ENCODE assay signal across 8 cellular contexts in genomic region chr5:172833691-172834569, GRCh38. TPM values are rescaled to one million over a fixed set of nuclear protein-coding genes. Genes with fewer than 3 reads are reported as not detected.
A peak's percentile ranks its signal among the peaks of the same experiment; 100 is the strongest.
DNase-seq lines count a peak whose midpoint lies in the region; ATAC-seq and TF ChIP-seq lines count a peak whose summit lies in the region.

ERGIC1 (plus strand) TSS chr5:172834251; CDS start chr5:172834414, 163 bp downstream.

- H3K27ac ChIP-seq in RWPE1 (peak within 1 kb of the TSS; percentile 79), stomach (peak within 1 kb of the TSS; percentile 93 to 96 (median 95))

- H3K27me3 ChIP-seq in stomach = no peaks in the 10 kb centered on the region

- H3K27ac Mint-ChIP-seq in natural killer cell = peak within 1 kb of the TSS; percentile 95 to 96

- peak within 1 kb of the TSS; percentile 90 for H3K4me3 Mint-ChIP-seq in natural killer cell

- H3K27me3 Mint-ChIP-seq in natural killer cell (ENCODE audit: low read depth in 2 of 2) = no peaks in the 10 kb centered on the region

- WGBS in stomach, 5 donors = 2 to 4% (median 2%) methylated on average over 21 to 66 of the region's 66 CpGs

- H3K36me3 ChIP-seq in stomach = no peaks in the 10 kb centered on the region

- peak in 2 of 4 donors; percentile 25 to 56 for TF ChIP-seq POLR2A in stomach (IDR thresholded peaks at IDR 0.05)

- peaks cover 38 to 51% (median 46%) of the 10 kb centered on the region in 4 donors for H3K4me1 ChIP-seq in stomach

- ATAC-seq in GM21360 (IDR thresholded peaks at IDR 0.05; ENCODE audit: unreplicated experiment) (peak; percentile 75), natural killer cell (peak; percentile 74 to 89 (median 87))

- no peak for TF ChIP-seq EP300 in stomach (IDR thresholded peaks at IDR 0.05)

- peaks cover 37 to 48% of the 10 kb centered on the region in 2 donors for H3K4me1 Mint-ChIP-seq in natural killer cell

- H3K36me3 Mint-ChIP-seq in natural killer cell = no peaks in the 10 kb centered on the region

- CTCF ChIA-PET in RWPE1 (lab: Yijun Ruan, JAX) = interaction anchor here (0.8 kb wide), 1 partner anchor 63 kb away, joined by 3 read pairs; the partner anchor contains the start of gene DUSP1

- TF ChIP-seq CTCF in RWPE1 (conservative IDR thresholded peaks at IDR 0.05; ENCODE audit: low read depth) = no peak
- TF ChIP-seq CTCF in fibroblast of the aortic adventitia (IDR thresholded peaks at IDR 0.05; ENCODE audit: insufficient read depth, low read length) = no peak
- no peak for TF ChIP-seq CTCF in natural killer cell (IDR thresholded peaks at IDR 0.05)
- TF ChIP-seq CTCF in stomach (IDR thresholded peaks at IDR 0.05) = no peak

- peak; percentile 92 for DNase-seq in D341Med (ENCODE audit: low spot score)
- DNase-seq in HT1080 (ENCODE audit: low read depth) = peak; percentile 82
- DNase-seq in RWPE1 (ENCODE audit: low spot score) = peak; percentile 84
- DNase-seq in activated effector memory CD4-positive, alpha-beta T cell treated with Interleukin-2 at 50 U/mL for 16 hours = peak; percentile 62
- peak; percentile 74 for DNase-seq in fibroblast of the aortic adventitia (ENCODE audit: low read depth)
- DNase-seq in natural killer cell = peak; percentile 78
- peak; percentile 90 for DNase-seq in stomach

- intact Hi-C loops in natural killer cell (cut with micrococcal nuclease) = loop anchor here (1.0 to 2.0 kb wide), 4 partner anchors 19 to 69 kb away; no protein-coding TSS in a partner anchor
- intact Hi-C loops in stomach (cut with DNase I; ENCODE audit: low total_unique reads) = no loop called here

- POLR2A ChIA-PET in RWPE1 (lab: Yijun Ruan, JAX; ENCODE audit: low non-redundant PET) = no interaction called here

- H3K9me3 Mint-ChIP-seq in natural killer cell = no peaks in the 10 kb centered on the region

- H3K4me3 ChIP-seq in fibroblast of the aortic adventitia (ENCODE audit: low read depth, low read length) (peak within 1 kb of the TSS; percentile 91), stomach (peak within 1 kb of the TSS; percentile 83 to 88 (median 86))

- no peaks in the 10 kb centered on the region for H3K9me3 ChIP-seq in stomach

RNA-seq across cellular contexts. Expression of gene ERGIC1, which starts in this region (rescaled TPM):
- 125 and 169 TPM in 2 replicates for total RNA-seq in HT1080 (2014; rRNA removed; shearing (Covaris generic))
- polyA plus RNA-seq in HT1080 (2015; cell fraction: cytosol; rRNA removed) = 253 and 267 TPM in 2 replicates
- polyA plus RNA-seq in HT1080 (2015; cell fraction: nucleus; rRNA removed) = 111 and 131 TPM in 2 replicates
- 21.7 and 193 TPM in 2 replicates for total RNA-seq in fibroblast of the aortic adventitia (ENCODE audit: low replicate concordance)
- total RNA-seq in natural killer cell = 100 to 1,000 TPM in 2 of 3 donors, 10 to 100 TPM in 1; 86.2 to 126 (median 121) TPM
- 100 to 1,000 TPM in 4 of 5 donors, 10 to 100 TPM in 1; 98.8 to 293 (median 137) TPM for total RNA-seq in stomach
- 10 to 100 TPM; 54.5 to 95.3 (median 83.7) TPM for polyA plus RNA-seq in stomach

Comparison
In these comparisons a context has a peak if more than half of its experiments do, and no peak if none do; other contexts are left out.
1. Peak in every context shown above with its lines: DNase-seq, ATAC-seq, H3K4me3 ChIP-seq and H3K27ac ChIP-seq.